Comparison of ENCODE assay signal across 15 cellular contexts in the genomic region with DNA sequence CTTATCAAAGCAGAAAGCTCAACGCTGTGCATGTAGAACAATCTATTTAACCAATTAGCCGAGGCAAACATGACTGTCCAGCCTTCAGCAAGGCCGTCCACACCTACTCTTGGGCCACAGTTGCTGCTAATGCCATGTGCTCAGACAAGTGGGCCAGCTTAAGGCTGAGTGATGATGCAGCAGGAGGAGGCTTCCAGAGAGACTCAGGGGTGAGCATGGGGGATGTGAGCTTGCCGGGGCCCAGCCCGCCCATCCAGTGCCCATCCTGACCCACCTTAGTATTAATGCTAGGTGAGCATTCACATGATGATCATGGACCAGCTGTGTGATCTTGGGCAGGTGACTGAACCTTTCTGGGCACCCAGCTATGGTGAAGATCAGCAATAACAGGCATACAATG.
"Had no signal": no experiment of that assay in that cellular context is flagged by ENCODE, and none has a peak within 500 bp of the region (broad histone marks: within the 10 kb centered on the region; RNA-seq: fewer than 3 reads in every experiment).

No MANE protein-coding gene starts in this region.

- ATAC-seq: activated CD8-positive, alpha-beta T cell treated with anti-CD3 and anti-CD28 coated beads for 36 hours; naive thymus-derived CD4-positive, alpha-beta T cell; stimulated activated naive CD8-positive, alpha-beta T cell treated with anti-CD3 and anti-CD28 coated beads, Interleukin-15, Interleukin-2, amounts not matched to agents 100 U/mL and 50 U/mL, for 24 hours had no signal

- H3K27ac ChIP-seq: epithelial cell of prostate, left ventricle myocardium inferior, neutrophil, transverse colon had no signal

- FAIRE-seq: keratinocyte had no signal

- H3K4me1 ChIP-seq: left ventricle myocardium inferior, transverse colon had no signal

- H3K4me3 ChIP-seq: left ventricle myocardium inferior, transverse colon had no signal

- H3K36me3 ChIP-seq: left ventricle myocardium inferior, neutrophil, transverse colon had no signal

- H3K9me3 ChIP-seq: left ventricle myocardium inferior, neutrophil, transverse colon had no signal

- DNase-seq: activated B cell treated with CpG ODN at 0.5 μM for 24 hours; activated CD4-positive, alpha-beta T cell treated with anti-CD3 and anti-CD28 coated beads for 4 hours; activated CD8-positive, alpha-beta T cell treated with anti-CD3 and anti-CD28 coated beads for 36 hours; activated gamma-delta T cell; foreskin melanocyte; hypothalamus; left ventricle myocardium inferior; naive thymus-derived CD4-positive, alpha-beta T cell; stimulated activated naive CD8-positive, alpha-beta T cell treated with anti-CD3 and anti-CD28 coated beads, Interleukin-15, Interleukin-2, amounts not matched to agents 100 U/mL and 50 U/mL, for 24 hours; T-helper 1 cell; T-helper 9 cell; transverse colon had no signal
